Comparison of ENCODE assay signal across 9 cellular contexts in genomic region chr3:32780071-32780734, GRCh38. TPM values are rescaled to one million over a fixed set of nuclear protein-coding genes. Genes with fewer than 3 reads are reported as not detected.
A peak's percentile ranks its signal among the peaks of the same experiment; 100 is the strongest.
DNase-seq lines count a peak whose midpoint lies in the region; ATAC-seq and TF ChIP-seq lines count a peak whose summit lies in the region.
"Had no signal": no experiment of that assay in that cellular context is flagged by ENCODE, and none has a peak within 500 bp of the region (broad histone marks: within the 10 kb centered on the region; RNA-seq: fewer than 3 reads in every experiment).

No MANE protein-coding gene starts in this region.

- H3K4me1 Mint-ChIP-seq in chondrocyte (ENCODE audit: low read depth), result peaks cover 4% of the 10 kb centered on the region
- H3K4me1 Mint-ChIP-seq in naive thymus-derived CD4-positive, alpha-beta T cell, result peaks cover 0 to 9% (median 4%) of the 10 kb centered on the region in 7 donors

- H3K27me3 Mint-ChIP-seq in chondrocyte (ENCODE audit: low read depth), result no peaks in the 10 kb centered on the region
- H3K27me3 Mint-ChIP-seq in naive thymus-derived CD4-positive, alpha-beta T cell, result peaks cover 6 to 18% (median 10%) of the 10 kb centered on the region in 5 donors

- no peaks in the 10 kb centered on the region for H3K9me3 Mint-ChIP-seq in chondrocyte (ENCODE audit: low read depth)
- H3K9me3 Mint-ChIP-seq in naive thymus-derived CD4-positive, alpha-beta T cell, result no peaks in the 10 kb centered on the region

- CTCF ChIA-PET in naive thymus-derived CD4-positive, alpha-beta T cell (lab: Charles Lee), result interaction anchor here (1.8 kb wide), 1 partner anchor 271 kb away, joined by 6 read pairs; no protein-coding TSS in a partner anchor

- peak overlapping the region; percentile 71; the same call in 1 of the 2 replicates for H3K4me3 ChIP-seq in AG10803 (ENCODE audit: low read length)
- peak overlapping the region; percentile 15; the same call in 1 of the 2 replicates for H3K4me3 ChIP-seq in HUES6 (ENCODE audit: low read depth, low read length)
- H3K4me3 ChIP-seq in naive thymus-derived CD4-positive, alpha-beta T cell (ENCODE audit: low read length), result no peak overlapping the region

- peak overlapping the region; percentile 80 for H3K4me3 Mint-ChIP-seq in chondrocyte (ENCODE audit: unreplicated experiment)
- peak overlapping the region in 9 of 10 donors; percentile 86 to 97 (median 91) for H3K4me3 Mint-ChIP-seq in naive thymus-derived CD4-positive, alpha-beta T cell

- no peaks in the 10 kb centered on the region for H3K27me3 ChIP-seq in HUES6 (ENCODE audit: control insufficient read depth, insufficient read depth, low read length)
- H3K27me3 ChIP-seq in naive thymus-derived CD4-positive, alpha-beta T cell (ENCODE audit: control insufficient read depth in 2 of 2, insufficient read depth in 2 of 2, low read length in 2 of 2), result peaks cover 0 to 4% of the 10 kb centered on the region in 2 donors

- H3K9me3 ChIP-seq in HUES6 (ENCODE audit: control insufficient read depth, insufficient read depth, low read depth, low read length), result no peaks in the 10 kb centered on the region
- H3K9me3 ChIP-seq in naive thymus-derived CD4-positive, alpha-beta T cell (ENCODE audit: control insufficient read depth in 2 of 3, low read length in 3 of 3), result no peaks in the 10 kb centered on the region

- peak overlapping the region; percentile 96 for H3K27ac ChIP-seq in HUES6 (ENCODE audit: low read depth, low read length)
- H3K27ac ChIP-seq in naive thymus-derived CD4-positive, alpha-beta T cell (ENCODE audit: low read depth, low read length), result no peak overlapping the region

- H3K36me3 Mint-ChIP-seq in chondrocyte (ENCODE audit: low read depth), result peaks cover 5% of the 10 kb centered on the region
- H3K36me3 Mint-ChIP-seq in naive thymus-derived CD4-positive, alpha-beta T cell, result peaks cover 0 to 8% (median 0%) of the 10 kb centered on the region in 5 donors

- ATAC-seq in naive thymus-derived CD4-positive, alpha-beta T cell, result no peak
- ATAC-seq in HG02759 (IDR thresholded peaks at IDR 0.05; ENCODE audit: unreplicated experiment), result no peak

- peaks cover 45% of the 10 kb centered on the region for H3K4me1 ChIP-seq in HUES6 (ENCODE audit: control insufficient read depth, insufficient read depth, low read length)
- H3K4me1 ChIP-seq in naive thymus-derived CD4-positive, alpha-beta T cell (ENCODE audit: control insufficient read depth in 2 of 2, insufficient read depth in 2 of 2, low read length in 2 of 2), result peaks cover 0 to 7% of the 10 kb centered on the region in 2 donors

- peaks cover 10% of the 10 kb centered on the region for H3K36me3 ChIP-seq in HUES6 (ENCODE audit: control insufficient read depth, insufficient read depth, low read length)
- H3K36me3 ChIP-seq in naive thymus-derived CD4-positive, alpha-beta T cell (ENCODE audit: control insufficient read depth in 2 of 3, insufficient read depth in 3 of 3, low read length in 3 of 3), result no peaks in the 10 kb centered on the region

- intact Hi-C loops in naive thymus-derived CD4-positive, alpha-beta T cell (cut with micrococcal nuclease), result loop anchor here (2.0 to 10.0 kb wide), 2 partner anchors 47 to 605 kb away; no protein-coding TSS in a partner anchor

- POLR2A ChIA-PET in naive thymus-derived CD4-positive, alpha-beta T cell (lab: Charles Lee), result no interaction called here

- TF ChIP-seq CTCF in AG10803 (conservative IDR thresholded peaks at IDR 0.05; ENCODE audit: low read length) (no peak), chondrocyte (IDR thresholded peaks at IDR 0.05) (no peak)

- H3K27ac Mint-ChIP-seq in chondrocyte (ENCODE audit: unreplicated experiment), result no peak overlapping the region
- H3K27ac Mint-ChIP-seq in naive thymus-derived CD4-positive, alpha-beta T cell, result no peak overlapping the region

- peak overlapping the region; percentile 90 for H3K9ac ChIP-seq in HUES6 (ENCODE audit: low read length)

- DNase-seq in AG10803 (ENCODE audit: low read depth) (no peak), chondrocyte (ENCODE audit: low spot score) (no peak), NCI-H2081 (lab: John Stamatoyannopoulos, UW) (no peak), GF-D8 (lab: John Stamatoyannopoulos, UW) (no peak), globus pallidus (ENCODE audit: low spot score) (no peak)
- DNase-seq in naive thymus-derived CD4-positive, alpha-beta T cell, result no peak
- DNase-seq: NCI-H1417 treated with DMSO at 0.1 percent for 48 hours had no signal

RNA-seq across cellular contexts. Expression of gene TRIM71, which starts 37.6 kb away (rescaled TPM):
- total RNA-seq in chondrocyte, result 0.05 to 0.17 TPM (median 0.08 TPM) in 3 replicates
- under 1 TPM in 1 of 5 experiments, not detected in 4; 0.20 TPM for total RNA-seq in naive thymus-derived CD4-positive, alpha-beta T cell
- not detected for polyA plus RNA-seq in naive thymus-derived CD4-positive, alpha-beta T cell
